ENCODE assay signal across 2 cellular contexts in the genomic region with DNA sequence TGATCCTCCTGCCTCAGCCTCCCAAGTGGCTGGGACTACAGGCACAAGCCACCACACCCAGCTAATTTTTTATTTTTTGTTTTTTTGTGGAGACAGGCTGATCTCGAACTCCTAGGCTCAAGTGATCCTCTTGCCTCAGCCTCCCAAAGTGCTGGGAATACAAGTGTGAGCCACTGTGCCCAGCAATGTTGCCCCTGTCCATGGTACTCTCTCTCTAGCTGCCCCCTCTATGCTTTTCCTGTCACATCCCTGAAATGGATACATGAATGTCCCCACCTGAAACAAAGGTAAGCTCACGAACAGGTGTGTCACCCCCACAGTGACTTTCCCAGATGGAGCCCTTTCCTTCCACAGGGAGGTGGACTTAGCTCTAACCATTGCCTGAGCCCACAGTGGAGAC.
TF ChIP-seq lines count a peak whose summit lies in the region.

No MANE protein-coding gene starts in this region.

TF ChIP-seq in GM23338, 12 proteins besides CTCF, POLR2A, EP300 and RAD21 (continued from another document):
- TF ChIP-seq, protein P1, sequence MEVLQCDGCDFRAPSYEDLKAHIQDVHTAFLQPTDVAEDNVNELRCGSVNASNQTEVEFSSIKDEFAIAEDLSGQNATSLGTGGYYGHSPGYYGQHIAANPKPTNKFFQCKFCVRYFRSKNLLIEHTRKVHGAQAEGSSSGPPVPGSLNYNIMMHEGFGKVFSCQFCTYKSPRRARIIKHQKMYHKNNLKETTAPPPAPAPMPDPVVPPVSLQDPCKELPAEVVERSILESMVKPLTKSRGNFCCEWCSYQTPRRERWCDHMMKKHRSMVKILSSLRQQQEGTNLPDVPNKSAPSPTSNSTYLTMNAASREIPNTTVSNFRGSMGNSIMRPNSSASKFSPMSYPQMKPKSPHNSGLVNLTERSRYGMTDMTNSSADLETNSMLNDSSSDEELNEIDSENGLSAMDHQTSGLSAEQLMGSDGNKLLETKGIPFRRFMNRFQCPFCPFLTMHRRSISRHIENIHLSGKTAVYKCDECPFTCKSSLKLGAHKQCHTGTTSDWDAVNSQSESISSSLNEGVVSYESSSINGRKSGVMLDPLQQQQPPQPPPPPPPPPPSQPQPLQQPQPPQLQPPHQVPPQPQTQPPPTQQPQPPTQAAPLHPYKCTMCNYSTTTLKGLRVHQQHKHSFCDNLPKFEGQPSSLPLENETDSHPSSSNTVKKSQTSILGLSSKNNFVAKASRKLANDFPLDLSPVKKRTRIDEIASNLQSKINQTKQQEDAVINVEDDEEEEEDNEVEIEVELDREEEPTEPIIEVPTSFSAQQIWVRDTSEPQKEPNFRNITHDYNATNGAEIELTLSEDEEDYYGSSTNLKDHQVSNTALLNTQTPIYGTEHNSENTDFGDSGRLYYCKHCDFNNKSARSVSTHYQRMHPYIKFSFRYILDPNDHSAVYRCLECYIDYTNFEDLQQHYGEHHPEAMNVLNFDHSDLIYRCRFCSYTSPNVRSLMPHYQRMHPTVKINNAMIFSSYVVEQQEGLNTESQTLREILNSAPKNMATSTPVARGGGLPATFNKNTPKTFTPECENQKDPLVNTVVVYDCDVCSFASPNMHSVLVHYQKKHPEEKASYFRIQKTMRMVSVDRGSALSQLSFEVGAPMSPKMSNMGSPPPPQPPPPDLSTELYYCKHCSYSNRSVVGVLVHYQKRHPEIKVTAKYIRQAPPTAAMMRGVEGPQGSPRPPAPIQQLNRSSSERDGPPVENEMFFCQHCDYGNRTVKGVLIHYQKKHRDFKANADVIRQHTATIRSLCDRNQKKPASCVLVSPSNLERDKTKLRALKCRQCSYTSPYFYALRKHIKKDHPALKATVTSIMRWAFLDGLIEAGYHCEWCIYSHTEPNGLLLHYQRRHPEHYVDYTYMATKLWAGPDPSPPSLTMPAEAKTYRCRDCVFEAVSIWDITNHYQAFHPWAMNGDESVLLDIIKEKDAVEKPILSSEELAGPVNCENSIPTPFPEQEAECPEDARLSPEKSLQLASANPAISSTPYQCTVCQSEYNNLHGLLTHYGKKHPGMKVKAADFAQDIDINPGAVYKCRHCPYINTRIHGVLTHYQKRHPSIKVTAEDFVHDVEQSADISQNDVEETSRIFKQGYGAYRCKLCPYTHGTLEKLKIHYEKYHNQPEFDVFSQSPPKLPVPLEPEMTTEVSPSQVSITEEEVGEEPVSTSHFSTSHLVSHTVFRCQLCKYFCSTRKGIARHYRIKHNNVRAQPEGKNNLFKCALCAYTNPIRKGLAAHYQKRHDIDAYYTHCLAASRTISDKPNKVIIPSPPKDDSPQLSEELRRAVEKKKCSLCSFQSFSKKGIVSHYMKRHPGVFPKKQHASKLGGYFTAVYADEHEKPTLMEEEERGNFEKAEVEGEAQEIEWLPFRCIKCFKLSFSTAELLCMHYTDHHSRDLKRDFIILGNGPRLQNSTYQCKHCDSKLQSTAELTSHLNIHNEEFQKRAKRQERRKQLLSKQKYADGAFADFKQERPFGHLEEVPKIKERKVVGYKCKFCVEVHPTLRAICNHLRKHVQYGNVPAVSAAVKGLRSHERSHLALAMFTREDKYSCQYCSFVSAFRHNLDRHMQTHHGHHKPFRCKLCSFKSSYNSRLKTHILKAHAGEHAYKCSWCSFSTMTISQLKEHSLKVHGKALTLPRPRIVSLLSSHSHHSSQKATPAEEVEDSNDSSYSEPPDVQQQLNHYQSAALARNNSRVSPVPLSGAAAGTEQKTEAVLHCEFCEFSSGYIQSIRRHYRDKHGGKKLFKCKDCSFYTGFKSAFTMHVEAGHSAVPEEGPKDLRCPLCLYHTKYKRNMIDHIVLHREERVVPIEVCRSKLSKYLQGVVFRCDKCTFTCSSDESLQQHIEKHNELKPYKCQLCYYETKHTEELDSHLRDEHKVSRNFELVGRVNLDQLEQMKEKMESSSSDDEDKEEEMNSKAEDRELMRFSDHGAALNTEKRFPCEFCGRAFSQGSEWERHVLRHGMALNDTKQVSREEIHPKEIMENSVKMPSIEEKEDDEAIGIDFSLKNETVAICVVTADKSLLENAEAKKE (CRISPR knock-in tag; IDR thresholded peaks at IDR 0.05) = no peak
- TF ChIP-seq, protein P2, sequence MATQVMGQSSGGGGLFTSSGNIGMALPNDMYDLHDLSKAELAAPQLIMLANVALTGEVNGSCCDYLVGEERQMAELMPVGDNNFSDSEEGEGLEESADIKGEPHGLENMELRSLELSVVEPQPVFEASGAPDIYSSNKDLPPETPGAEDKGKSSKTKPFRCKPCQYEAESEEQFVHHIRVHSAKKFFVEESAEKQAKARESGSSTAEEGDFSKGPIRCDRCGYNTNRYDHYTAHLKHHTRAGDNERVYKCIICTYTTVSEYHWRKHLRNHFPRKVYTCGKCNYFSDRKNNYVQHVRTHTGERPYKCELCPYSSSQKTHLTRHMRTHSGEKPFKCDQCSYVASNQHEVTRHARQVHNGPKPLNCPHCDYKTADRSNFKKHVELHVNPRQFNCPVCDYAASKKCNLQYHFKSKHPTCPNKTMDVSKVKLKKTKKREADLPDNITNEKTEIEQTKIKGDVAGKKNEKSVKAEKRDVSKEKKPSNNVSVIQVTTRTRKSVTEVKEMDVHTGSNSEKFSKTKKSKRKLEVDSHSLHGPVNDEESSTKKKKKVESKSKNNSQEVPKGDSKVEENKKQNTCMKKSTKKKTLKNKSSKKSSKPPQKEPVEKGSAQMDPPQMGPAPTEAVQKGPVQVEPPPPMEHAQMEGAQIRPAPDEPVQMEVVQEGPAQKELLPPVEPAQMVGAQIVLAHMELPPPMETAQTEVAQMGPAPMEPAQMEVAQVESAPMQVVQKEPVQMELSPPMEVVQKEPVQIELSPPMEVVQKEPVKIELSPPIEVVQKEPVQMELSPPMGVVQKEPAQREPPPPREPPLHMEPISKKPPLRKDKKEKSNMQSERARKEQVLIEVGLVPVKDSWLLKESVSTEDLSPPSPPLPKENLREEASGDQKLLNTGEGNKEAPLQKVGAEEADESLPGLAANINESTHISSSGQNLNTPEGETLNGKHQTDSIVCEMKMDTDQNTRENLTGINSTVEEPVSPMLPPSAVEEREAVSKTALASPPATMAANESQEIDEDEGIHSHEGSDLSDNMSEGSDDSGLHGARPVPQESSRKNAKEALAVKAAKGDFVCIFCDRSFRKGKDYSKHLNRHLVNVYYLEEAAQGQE (IDR thresholded peaks at IDR 0.05; ENCODE audit: unreplicated experiment) = peak; percentile 60
- TF ChIP-seq CREB1 (CRISPR knock-in tag; IDR thresholded peaks at IDR 0.05; ENCODE audit: low read depth) = no peak
- no peak for TF ChIP-seq POLR2AphosphoS5 (IDR thresholded peaks at IDR 0.05; ENCODE audit: low read depth)
- no peak for TF ChIP-seq ZNF331 (CRISPR knock-in tag; IDR thresholded peaks at IDR 0.05; ENCODE audit: low read depth)
- TF ChIP-seq, protein P3, sequence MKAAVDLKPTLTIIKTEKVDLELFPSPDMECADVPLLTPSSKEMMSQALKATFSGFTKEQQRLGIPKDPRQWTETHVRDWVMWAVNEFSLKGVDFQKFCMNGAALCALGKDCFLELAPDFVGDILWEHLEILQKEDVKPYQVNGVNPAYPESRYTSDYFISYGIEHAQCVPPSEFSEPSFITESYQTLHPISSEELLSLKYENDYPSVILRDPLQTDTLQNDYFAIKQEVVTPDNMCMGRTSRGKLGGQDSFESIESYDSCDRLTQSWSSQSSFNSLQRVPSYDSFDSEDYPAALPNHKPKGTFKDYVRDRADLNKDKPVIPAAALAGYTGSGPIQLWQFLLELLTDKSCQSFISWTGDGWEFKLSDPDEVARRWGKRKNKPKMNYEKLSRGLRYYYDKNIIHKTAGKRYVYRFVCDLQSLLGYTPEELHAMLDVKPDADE (IDR thresholded peaks at IDR 0.05) = no peak
- TF ChIP-seq NANOG (IDR thresholded peaks at IDR 0.05; ENCODE audit: borderline replicate concordance) = no peak

TF ChIP-seq in HEK293, 187 proteins besides CTCF, POLR2A, EP300 and RAD21 (continued from another document):
- TF ChIP-seq, protein P2 (tag by site-specific recombination; IDR thresholded peaks at IDR 0.05) = peak; percentile 95
TF ChIP-seq in HEK293: peak in this region for 1.
